13 cellular contexts compared by ENCODE assay signal in genomic region chr18:45248240-45248903, GRCh38.
DNase-seq lines count a peak whose midpoint lies in the region; ATAC-seq and TF ChIP-seq lines count a peak whose summit lies in the region.
"Had no signal": no experiment of that assay in that cellular context is flagged by ENCODE, and none has a peak within 500 bp of the region (broad histone marks: within the 10 kb centered on the region; RNA-seq: fewer than 3 reads in every experiment).

No MANE protein-coding gene starts in this region.

- ATAC-seq in upper lobe of right lung (peak; percentile 62), GM19351 (IDR thresholded peaks at IDR 0.05; ENCODE audit: unreplicated experiment) (no peak)
- ATAC-seq: activated T-cell treated with anti-CD3 and anti-CD28 coated beads, Interleukin-2, amount 50 U/mL, for 72 hours had no signal

- H3K4me1 ChIP-seq in muscle layer of colon (ENCODE audit: insufficient read depth, low read length) (peaks cover 16% of the 10 kb centered on the region), upper lobe of right lung (peaks cover 18% of the 10 kb centered on the region)

- H3K9me3 ChIP-seq in muscle layer of colon (ENCODE audit: low read length) (no peaks in the 10 kb centered on the region), upper lobe of right lung (no peaks in the 10 kb centered on the region)
- H3K9me3 ChIP-seq: tibial nerve had no signal

- peak overlapping the region; percentile 41 for H3K27ac ChIP-seq in muscle layer of colon (ENCODE audit: low read depth, low read length)
- peak overlapping the region; percentile 75 for H3K27ac ChIP-seq in upper lobe of right lung

- intact Hi-C loops in upper lobe of right lung (cut with DNase I): no loop called here

- H3K36me3 ChIP-seq in muscle layer of colon (ENCODE audit: insufficient read depth, low read length) (no peaks in the 10 kb centered on the region), upper lobe of right lung (no peaks in the 10 kb centered on the region)
- H3K36me3 ChIP-seq: tibial nerve had no signal

- H3K9ac ChIP-seq in muscle layer of colon (ENCODE audit: low read length): no peak overlapping the region

- TF ChIP-seq CTCF in upper lobe of right lung (IDR thresholded peaks at IDR 0.05): no peak

- H3K27me3 ChIP-seq in muscle layer of colon (ENCODE audit: control insufficient read depth in 1 of 2, insufficient read depth in 2 of 2, low read length in 2 of 2) (no peaks in the 10 kb centered on the region), upper lobe of right lung (no peaks in the 10 kb centered on the region)
- H3K27me3 ChIP-seq: tibial nerve had no signal

- peak; percentile 9 for DNase-seq in SKM-1 treated with dmso at 0.1 percent for 144 hours (lab: John Stamatoyannopoulos, UW; ENCODE audit: unreplicated experiment)
- DNase-seq in SKM-1 (lab: John Stamatoyannopoulos, UW; ENCODE audit: unreplicated experiment): no peak
- peak; percentile 91 for DNase-seq in fibroblast of gingiva (ENCODE audit: low read depth)
- DNase-seq in upper lobe of right lung: no peak
- no peak for DNase-seq in NCI-H2227 (lab: John Stamatoyannopoulos, UW; ENCODE audit: unreplicated experiment)
- no peak for DNase-seq in COR-L47 (lab: John Stamatoyannopoulos, UW)
- DNase-seq: 8988T; activated T-cell treated with anti-CD3 and anti-CD28 coated beads, Interleukin-2, amount 50 U/mL, for 72 hours; endodermal cell; KG1 had no signal

- H3K4me3 ChIP-seq in muscle layer of colon (ENCODE audit: low read depth in 1 of 2, low read length in 2 of 2): no peak overlapping the region
- no peak overlapping the region for H3K4me3 ChIP-seq in upper lobe of right lung
- H3K4me3 ChIP-seq: tibial nerve had no signal

Comparison
In these comparisons a context has a peak if more than half of its experiments do, and no peak if none do; other contexts are left out.
1. DNase-seq: peak in SKM-1 treated with dmso at 0.1 percent for 144 hours (single experiment) and fibroblast of gingiva (single experiment); none in SKM-1 (single experiment), upper lobe of right lung (single experiment), NCI-H2227 (single experiment) and COR-L47 (single experiment).